In genomic region chr9:91795500-91796241, GRCh38 we compare ENCODE assay signal across 8 cellular contexts.
A peak's percentile ranks its signal among the peaks of the same experiment; 100 is the strongest.
DNase-seq lines count a peak whose midpoint lies in the region; ATAC-seq and TF ChIP-seq lines count a peak whose summit lies in the region.
"Had no signal": no experiment of that assay in that cellular context is flagged by ENCODE, and none has a peak within 500 bp of the region (broad histone marks: within the 10 kb centered on the region; RNA-seq: fewer than 3 reads in every experiment).

No MANE protein-coding gene starts in this region.

- peak overlapping the region; percentile 18 for H3K4me2 ChIP-seq in neuronal stem cell (ENCODE audit: insufficient read depth, low read length, poor library complexity, severe bottlenecking)

- H3K18ac ChIP-seq in neuronal stem cell (ENCODE audit: low read length) = no peak overlapping the region

- no peak overlapping the region for H2AK5ac ChIP-seq in neuronal stem cell (ENCODE audit: low read depth, low read length)

- H3K9ac ChIP-seq in neuronal stem cell (ENCODE audit: low read depth, low read length, poor library complexity) = no peak overlapping the region

- no peaks in the 10 kb centered on the region for H3K79me1 ChIP-seq in neuronal stem cell (ENCODE audit: low read depth, low read length)

- no peaks in the 10 kb centered on the region for H3K9me3 ChIP-seq in neuronal stem cell (replicated peaks in 1 of 2; ENCODE audit: control insufficient read depth in 2 of 2, insufficient read depth in 1 of 2, low read depth in 1 of 2, low read length in 2 of 2)

- in situ Hi-C loops in GM13977 (cut with MboI; ENCODE audit: low pct_unique_long_range_greater_than_20kb, low sequenced_read_pairs, unreplicated experiment) = no loop called here

- H2BK12ac ChIP-seq in neuronal stem cell (ENCODE audit: low read length) = no peak overlapping the region

- TF ChIP-seq CTCF in choroid plexus epithelial cell (conservative IDR thresholded peaks at IDR 0.05; ENCODE audit: low read depth, low read length) (no peak), GM13977 (IDR thresholded peaks at IDR 0.05; ENCODE audit: extremely low read depth, insufficient read depth, missing control alignments) (no peak)

- H3K27me3 ChIP-seq in neuronal stem cell (ENCODE audit: control insufficient read depth in 3 of 3, insufficient read depth in 3 of 3, low read depth in 1 of 3, low read length in 3 of 3) = no peaks in the 10 kb centered on the region

- no peak overlapping the region for H4K8ac ChIP-seq in neuronal stem cell (ENCODE audit: low read depth, low read length)

- H3K36me3 ChIP-seq in neuronal stem cell (replicated peaks in 1 of 2; ENCODE audit: control insufficient read depth in 2 of 2, insufficient read depth in 2 of 2, low read length in 2 of 2) = no peaks in the 10 kb centered on the region

- no peak overlapping the region for H2AFZ ChIP-seq in neuronal stem cell (ENCODE audit: low read length)

- no CpG with 5 or more reads among the region's 7 CpGs for WGBS in neuronal stem cell (ENCODE audit: extremely low coverage in 2 of 2, insufficient read length in 2 of 2, insufficient replicate concordance in 1 of 2), 2 donors

- H3K14ac ChIP-seq in neuronal stem cell (ENCODE audit: low read length) = no peak overlapping the region

- H2BK5ac ChIP-seq in neuronal stem cell (ENCODE audit: low read length) = no peak overlapping the region

- no peak overlapping the region for H3K27ac ChIP-seq in neuronal stem cell (replicated peaks; ENCODE audit: low read length)

- peaks cover 5 to 8% of the 10 kb centered on the region in 2 donors for H3K4me1 ChIP-seq in neuronal stem cell (ENCODE audit: control insufficient read depth in 2 of 2, insufficient read depth in 1 of 2, low read depth in 1 of 2, low read length in 2 of 2)

- no peak overlapping the region for H4K91ac ChIP-seq in neuronal stem cell (ENCODE audit: low read depth, low read length, poor library complexity)

- no peak for ATAC-seq in GM21515 (IDR thresholded peaks at IDR 0.05; ENCODE audit: unreplicated experiment)

- H3K4me3 ChIP-seq in choroid plexus epithelial cell (ENCODE audit: low read depth, low read length) = no peak overlapping the region
- H3K4me3 ChIP-seq in neuronal stem cell (ENCODE audit: low read length in 2 of 2) = no peak overlapping the region

- H3K4ac ChIP-seq in neuronal stem cell (ENCODE audit: low read length) = no peak overlapping the region

- DNase-seq in ELR (ENCODE audit: low read depth) = peak; percentile 18
- peak; percentile 44 to 56 for DNase-seq in NCI-H187 (lab: John Stamatoyannopoulos, UW)
- DNase-seq in choroid plexus epithelial cell (ENCODE audit: low read depth) = peak; percentile 26
- DNase-seq in neuronal stem cell (ENCODE audit: low spot score) = no peak
- no peak for DNase-seq in GM13977 (ENCODE audit: low spot score)
- DNase-seq in NCI-H524 (lab: John Stamatoyannopoulos, UW) = no peak
- DNase-seq: NK-92 treated with Interleukin-12 subunit alpha and Interleukin-12 subunit beta, amount 100 ng/mL, for 24 hours had no signal

- no peak overlapping the region for H2BK120ac ChIP-seq in neuronal stem cell (ENCODE audit: low read depth, low read length)

- H3K23ac ChIP-seq in neuronal stem cell (ENCODE audit: low read depth, low read length, poor library complexity) = no peak overlapping the region

- H2BK15ac ChIP-seq in neuronal stem cell (ENCODE audit: low read length) = no peak overlapping the region

Comparison
In these comparisons a context has a peak if more than half of its experiments do, and no peak if none do; other contexts are left out.
1. DNase-seq: peak in ELR (single experiment), NCI-H187 (2 of 2) and choroid plexus epithelial cell (single experiment); none in neuronal stem cell (single experiment), GM13977 (single experiment) and NCI-H524 (0 of 2).